8 cellular contexts compared by ENCODE assay signal in genomic region chr6:25660512-25660911, GRCh38. TPM values are rescaled to one million over a fixed set of nuclear protein-coding genes. Genes with fewer than 3 reads are reported as not detected.
A peak's percentile ranks its signal among the peaks of the same experiment; 100 is the strongest.
DNase-seq lines count a peak whose midpoint lies in the region; ATAC-seq, FAIRE-seq and TF ChIP-seq lines count a peak whose summit lies in the region.
"Had no signal": no experiment of that assay in that cellular context is flagged by ENCODE, and none has a peak within 500 bp of the region (broad histone marks: within the 10 kb centered on the region; RNA-seq: fewer than 3 reads in every experiment).

No MANE protein-coding gene starts in this region.

- TF ChIP-seq CTCF in pancreas (IDR thresholded peaks at IDR 0.05) (no peak), uterus (IDR thresholded peaks at IDR 0.05) (no peak)

- no peaks in the 10 kb centered on the region for H3K27me3 ChIP-seq in MG63
- no peaks in the 10 kb centered on the region for H3K27me3 ChIP-seq in pancreas
- no peaks in the 10 kb centered on the region for H3K27me3 ChIP-seq in uterus

- H3K27ac ChIP-seq in pancreas (peak overlapping the region in 2 of 4 donors; percentile 35 to 45), uterus (no peak overlapping the region)

- no peaks in the 10 kb centered on the region for H3K36me3 Mint-ChIP-seq in activated naive CD8-positive, alpha-beta T cell treated with anti-CD3 and anti-CD28 coated beads for 36 hours
- H3K36me3 Mint-ChIP-seq: memory B cell had no signal

- peaks cover 52% of the 10 kb centered on the region for H3K27me3 Mint-ChIP-seq in activated naive CD8-positive, alpha-beta T cell treated with anti-CD3 and anti-CD28 coated beads for 36 hours

- DNase-seq in EL (peak; percentile 70), MG63 (peak; percentile 66), pancreas (peak in 1 of 6 donors; percentile 38), uterus (no peak)
- DNase-seq in activated naive CD8-positive, alpha-beta T cell treated with anti-CD3 and anti-CD28 coated beads for 36 hours: peak; percentile 2

- ATAC-seq in pancreas (peak; percentile 69 to 85 (median 74)), HG02759 (IDR thresholded peaks at IDR 0.05; ENCODE audit: unreplicated experiment) (no peak), GM21737 (IDR thresholded peaks at IDR 0.05; ENCODE audit: unreplicated experiment) (no peak)

- no peak overlapping the region for H3K4me3 Mint-ChIP-seq in activated naive CD8-positive, alpha-beta T cell treated with anti-CD3 and anti-CD28 coated beads for 36 hours
- H3K4me3 Mint-ChIP-seq: memory B cell had no signal

- H3K9me3 Mint-ChIP-seq in activated naive CD8-positive, alpha-beta T cell treated with anti-CD3 and anti-CD28 coated beads for 36 hours: no peaks in the 10 kb centered on the region
- H3K9me3 Mint-ChIP-seq: memory B cell had no signal

- no peak overlapping the region for H3K4me3 ChIP-seq in MG63
- H3K4me3 ChIP-seq in pancreas: no peak overlapping the region
- H3K4me3 ChIP-seq in uterus: no peak overlapping the region

- no peak overlapping the region for H3K27ac Mint-ChIP-seq in activated naive CD8-positive, alpha-beta T cell treated with anti-CD3 and anti-CD28 coated beads for 36 hours
- H3K27ac Mint-ChIP-seq: memory B cell had no signal

- intact Hi-C loops in pancreas (cut with DNase I): no loop called here
- intact Hi-C loops in uterus (cut with DNase I; ENCODE audit: low total_unique reads): no loop called here

- TF ChIP-seq POLR2A in uterus (IDR thresholded peaks at IDR 0.05): no peak

- H3K36me3 ChIP-seq in MG63 (no peaks in the 10 kb centered on the region), pancreas (no peaks in the 10 kb centered on the region), uterus (no peaks in the 10 kb centered on the region)

- H3K9me3 ChIP-seq in MG63 (no peaks in the 10 kb centered on the region), pancreas (no peaks in the 10 kb centered on the region), uterus (no peaks in the 10 kb centered on the region)

- H3K4me1 Mint-ChIP-seq in activated naive CD8-positive, alpha-beta T cell treated with anti-CD3 and anti-CD28 coated beads for 36 hours: no peaks in the 10 kb centered on the region
- H3K4me1 Mint-ChIP-seq: memory B cell had no signal

- peaks cover 10 to 37% (median 28%) of the 10 kb centered on the region in 3 donors for H3K4me1 ChIP-seq in pancreas
- H3K4me1 ChIP-seq in uterus: no peaks in the 10 kb centered on the region

- no peak for FAIRE-seq in pancreas (lab: Jason Lieb, UNC)

RNA-seq across cellular contexts. Expression of gene SCGN, which starts 8.5 kb away (rescaled TPM):
- not detected in 2 replicates for total RNA-seq in MG63 (2014; rRNA removed; shearing (Covaris generic); ENCODE audit: low replicate concordance)
- not detected for total RNA-seq in activated naive CD8-positive, alpha-beta T cell treated with anti-CD3 and anti-CD28 coated beads for 36 hours
- total RNA-seq in pancreas (10 to 100 TPM; 13.4 to 63.2 (median 26.3) TPM), uterus (under 1 TPM in 1 of 4 donors, not detected in 3; 0.30 TPM)
- 100 to 1,000 TPM in 1 of 2 donors, 10 to 100 TPM in 1; 32.3 to 224 TPM for polyA plus RNA-seq in pancreas

Comparison
In these comparisons a context has a peak if more than half of its experiments do, and no peak if none do; other contexts are left out.
1. DNase-seq: peak in EL (single experiment), MG63 (single experiment) and activated naive CD8-positive, alpha-beta T cell treated with anti-CD3 and anti-CD28 coated beads for 36 hours (single experiment); none in uterus (0 of 2).
2. ATAC-seq: peak in pancreas (4 of 4); none in HG02759 (single experiment) and GM21737 (single experiment).
3. RNA of gene SCGN, which starts 8.5 kb away (total RNA-seq): 13.4 to 63.2 TPM in pancreas; not detected in MG63, not detected in activated naive CD8-positive, alpha-beta T cell treated with anti-CD3 and anti-CD28 coated beads for 36 hours and 0.30 TPM in uterus; every median in the first group is over 10 times any median in the second.